Comparison of ENCODE assay signal across 1 cellular context in the genomic region with DNA sequence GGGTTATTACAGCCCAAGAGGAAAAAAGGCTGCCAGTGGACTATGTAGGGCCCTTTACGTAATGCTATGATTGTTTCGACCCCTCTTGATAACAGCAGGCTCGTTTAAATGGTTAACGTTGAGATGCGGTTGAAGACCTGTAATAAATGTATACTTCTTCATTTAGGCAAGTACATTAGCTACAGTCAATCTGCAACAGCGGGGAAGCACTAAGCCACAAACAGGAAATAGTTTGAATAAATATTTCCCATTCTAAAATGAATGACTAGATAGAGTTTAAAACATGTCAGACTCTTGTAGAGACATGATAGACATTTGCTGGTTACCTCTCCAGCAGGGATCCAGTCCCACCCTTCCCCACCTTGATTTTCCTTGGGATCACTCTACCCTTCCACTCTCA.
TF ChIP-seq lines count a peak whose summit lies in the region.

No MANE protein-coding gene starts in this region.

TF ChIP-seq in GM12878, 131 proteins besides CTCF, POLR2A, EP300 and RAD21 (continued from another document):
- TF ChIP-seq, protein P1, sequence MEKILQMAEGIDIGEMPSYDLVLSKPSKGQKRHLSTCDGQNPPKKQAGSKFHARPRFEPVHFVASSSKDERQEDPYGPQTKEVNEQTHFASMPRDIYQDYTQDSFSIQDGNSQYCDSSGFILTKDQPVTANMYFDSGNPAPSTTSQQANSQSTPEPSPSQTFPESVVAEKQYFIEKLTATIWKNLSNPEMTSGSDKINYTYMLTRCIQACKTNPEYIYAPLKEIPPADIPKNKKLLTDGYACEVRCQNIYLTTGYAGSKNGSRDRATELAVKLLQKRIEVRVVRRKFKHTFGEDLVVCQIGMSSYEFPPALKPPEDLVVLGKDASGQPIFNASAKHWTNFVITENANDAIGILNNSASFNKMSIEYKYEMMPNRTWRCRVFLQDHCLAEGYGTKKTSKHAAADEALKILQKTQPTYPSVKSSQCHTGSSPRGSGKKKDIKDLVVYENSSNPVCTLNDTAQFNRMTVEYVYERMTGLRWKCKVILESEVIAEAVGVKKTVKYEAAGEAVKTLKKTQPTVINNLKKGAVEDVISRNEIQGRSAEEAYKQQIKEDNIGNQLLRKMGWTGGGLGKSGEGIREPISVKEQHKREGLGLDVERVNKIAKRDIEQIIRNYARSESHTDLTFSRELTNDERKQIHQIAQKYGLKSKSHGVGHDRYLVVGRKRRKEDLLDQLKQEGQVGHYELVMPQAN (conservative IDR thresholded peaks at IDR 0.05), result no peak
- TF ChIP-seq JUNB (IDR thresholded peaks at IDR 0.05) (peak; percentile 77), NFIC (IDR thresholded peaks at IDR 0.05; ENCODE audit: low read depth, low read length) (peak; percentile 83), BRCA1 (IDR thresholded peaks at IDR 0.05; ENCODE audit: low read depth, low read length) (no peak), RUNX3 (IDR thresholded peaks at IDR 0.05; ENCODE audit: low read length) (peak; percentile 98), ZNF687 (IDR thresholded peaks at IDR 0.05) (no peak), MTA2 (IDR thresholded peaks at IDR 0.05; ENCODE audit: low read depth) (peak; percentile 48; the same call in 1 of the 2 replicates), MEF2A (IDR thresholded peaks at IDR 0.05; ENCODE audit: insufficient read depth, low read depth, low read length) (0 out of 2 replicates have a peak, but pooled peaks have one; percentile 47), TCF7 (IDR thresholded peaks at IDR 0.05; ENCODE audit: borderline replicate concordance) (0 out of 2 replicates have a peak, but pooled peaks have one; percentile 39), DPF2 (IDR thresholded peaks at IDR 0.05) (0 out of 2 replicates have a peak, but pooled peaks have one; percentile 24), CREB1 (IDR thresholded peaks at IDR 0.05; ENCODE audit: low read depth) (peak; percentile 44; the same call in 1 of the 2 replicates), EED (IDR thresholded peaks at IDR 0.05; ENCODE audit: low read depth) (0 out of 2 replicates have a peak, but pooled peaks have one; percentile 13), SMARCA5 (IDR thresholded peaks at IDR 0.05) (no peak), FOXM1 (IDR thresholded peaks at IDR 0.05; ENCODE audit: low read depth, low read length) (peak; percentile 76), IKZF1 (conservative IDR thresholded peaks at IDR 0.05) (peak; percentile 37; the same call in 1 of the 2 replicates), ETV6 (conservative IDR thresholded peaks at IDR 0.05 in 1 of 2, IDR thresholded peaks at IDR 0.05 in 1 of 2; ENCODE audit: borderline replicate concordance in 1 of 2, low read depth in 1 of 2) (peak in 1 of 2 experiments; percentile 90; a peak in 2 of 4 replicates), ZBED1 (IDR thresholded peaks at IDR 0.05; ENCODE audit: borderline replicate concordance) (peak; percentile 53; the same call in 1 of the 2 replicates), SMC3 (IDR thresholded peaks at IDR 0.05; ENCODE audit: borderline replicate concordance, low read length) (no peak), BCL11A (IDR thresholded peaks at IDR 0.05; ENCODE audit: low read depth, low read length) (no peak), CBX5 (IDR thresholded peaks at IDR 0.05; ENCODE audit: low read depth) (peak; percentile 27; the same call in 1 of the 2 replicates), YY1 (IDR thresholded peaks at IDR 0.05; ENCODE audit: low read depth, low read length) (peak; percentile 25; the same call in 1 of the 2 replicates), PBX3 (IDR thresholded peaks at IDR 0.05; ENCODE audit: insufficient replicate concordance, low read depth, low read length) (peak; percentile 1), POU2F2 (IDR thresholded peaks at IDR 0.05; ENCODE audit: borderline replicate concordance, low read depth, low read length) (peak; percentile 75; the same call in 1 of the 3 replicates)
- TF ChIP-seq, protein P2, sequence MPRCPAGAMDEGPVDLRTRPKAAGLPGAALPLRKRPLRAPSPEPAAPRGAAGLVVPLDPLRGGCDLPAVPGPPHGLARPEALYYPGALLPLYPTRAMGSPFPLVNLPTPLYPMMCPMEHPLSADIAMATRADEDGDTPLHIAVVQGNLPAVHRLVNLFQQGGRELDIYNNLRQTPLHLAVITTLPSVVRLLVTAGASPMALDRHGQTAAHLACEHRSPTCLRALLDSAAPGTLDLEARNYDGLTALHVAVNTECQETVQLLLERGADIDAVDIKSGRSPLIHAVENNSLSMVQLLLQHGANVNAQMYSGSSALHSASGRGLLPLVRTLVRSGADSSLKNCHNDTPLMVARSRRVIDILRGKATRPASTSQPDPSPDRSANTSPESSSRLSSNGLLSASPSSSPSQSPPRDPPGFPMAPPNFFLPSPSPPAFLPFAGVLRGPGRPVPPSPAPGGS (IDR thresholded peaks at IDR 0.05; ENCODE audit: borderline replicate concordance, insufficient read depth, low read depth, low read length, poor library complexity, severe bottlenecking), result peak; percentile 44
- TF ChIP-seq, protein P3, sequence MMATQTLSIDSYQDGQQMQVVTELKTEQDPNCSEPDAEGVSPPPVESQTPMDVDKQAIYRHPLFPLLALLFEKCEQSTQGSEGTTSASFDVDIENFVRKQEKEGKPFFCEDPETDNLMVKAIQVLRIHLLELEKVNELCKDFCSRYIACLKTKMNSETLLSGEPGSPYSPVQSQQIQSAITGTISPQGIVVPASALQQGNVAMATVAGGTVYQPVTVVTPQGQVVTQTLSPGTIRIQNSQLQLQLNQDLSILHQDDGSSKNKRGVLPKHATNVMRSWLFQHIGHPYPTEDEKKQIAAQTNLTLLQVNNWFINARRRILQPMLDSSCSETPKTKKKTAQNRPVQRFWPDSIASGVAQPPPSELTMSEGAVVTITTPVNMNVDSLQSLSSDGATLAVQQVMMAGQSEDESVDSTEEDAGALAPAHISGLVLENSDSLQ (IDR thresholded peaks at IDR 0.05), result peak; percentile 51; the same call in 1 of the 2 replicates
